13 cellular contexts compared by ENCODE assay signal in genomic region chr1:229552732-229553131, GRCh38.
"Had no signal": no experiment of that assay in that cellular context is flagged by ENCODE, and none has a peak within 500 bp of the region (broad histone marks: within the 10 kb centered on the region; RNA-seq: fewer than 3 reads in every experiment).

No MANE protein-coding gene starts in this region.

- H3K27me3 ChIP-seq: hepatocyte, neural progenitor cell, tibial nerve, vagina had no signal

- H3K4me3 ChIP-seq: hepatocyte, lung, neural progenitor cell, tibial nerve, vagina had no signal

- ATAC-seq: sciatic nerve had no signal

- H3K36me3 ChIP-seq: neural progenitor cell had no signal

- H3K4me3 Mint-ChIP-seq: neural progenitor cell had no signal

- H3K27ac ChIP-seq: hepatocyte, neural progenitor cell, tibial nerve, vagina had no signal

- H3K27ac Mint-ChIP-seq: neural progenitor cell had no signal

- DNase-seq: activated CD4-positive, alpha-beta T cell treated with anti-CD3 and anti-CD28 coated beads for 1 hour; activated naive CD4-positive, alpha-beta T cell treated with Interleukin-2 at 50 U/mL for 16 hours; activated T-cell treated with anti-CD3 and anti-CD28 coated beads for 4 hours; islet precursor cell; midbrain; substantia nigra; T-helper 1 cell had no signal

- H3K9me3 ChIP-seq: tibial nerve, vagina had no signal

- H3K9me3 Mint-ChIP-seq: neural progenitor cell had no signal
